In the genomic region with DNA sequence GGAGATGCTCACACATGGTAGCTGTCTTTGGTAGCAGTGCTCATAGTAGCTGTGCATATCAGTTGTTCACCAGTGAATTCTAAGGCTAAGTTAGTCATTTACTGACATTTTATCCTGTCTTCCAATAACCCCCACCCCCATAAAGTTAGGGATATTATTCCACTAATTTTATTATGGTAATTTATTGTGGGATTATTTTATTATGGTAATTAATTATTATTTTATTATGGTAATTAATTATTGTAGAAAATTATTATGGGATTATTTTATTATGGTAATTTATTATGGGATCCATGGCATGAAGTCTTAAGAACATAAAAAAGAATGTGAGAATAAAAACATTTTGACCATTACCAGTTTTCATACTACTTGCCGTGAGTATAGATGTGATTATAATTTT, we compare ENCODE assay signal across 10 cellular contexts.
"Had no signal": no experiment of that assay in that cellular context is flagged by ENCODE, and none has a peak within 500 bp of the region (broad histone marks: within the 10 kb centered on the region; RNA-seq: fewer than 3 reads in every experiment).

No MANE protein-coding gene starts in this region.

- DNase-seq: GM23248, GOT3, H7, HFFc6, IMR-90, KG1 had no signal

- FAIRE-seq: HTR-8/SVneo, K562 had no signal

- H3K4me3 Mint-ChIP-seq: HFFc6 had no signal

- H3K9me3 ChIP-seq: HAP-1 had no signal

- H3K27ac Mint-ChIP-seq: HFFc6 had no signal

- H3K9me3 Mint-ChIP-seq: HFFc6 had no signal

- H3K36me3 ChIP-seq: HAP-1 had no signal

- H3K9ac ChIP-seq: GM23248 had no signal

- H3K4me3 ChIP-seq: GM23248, HAP-1, K562 had no signal

- H3K27ac ChIP-seq: GM23248 had no signal

- ATAC-seq: HCT116, K562 had no signal
